In the genomic region with DNA sequence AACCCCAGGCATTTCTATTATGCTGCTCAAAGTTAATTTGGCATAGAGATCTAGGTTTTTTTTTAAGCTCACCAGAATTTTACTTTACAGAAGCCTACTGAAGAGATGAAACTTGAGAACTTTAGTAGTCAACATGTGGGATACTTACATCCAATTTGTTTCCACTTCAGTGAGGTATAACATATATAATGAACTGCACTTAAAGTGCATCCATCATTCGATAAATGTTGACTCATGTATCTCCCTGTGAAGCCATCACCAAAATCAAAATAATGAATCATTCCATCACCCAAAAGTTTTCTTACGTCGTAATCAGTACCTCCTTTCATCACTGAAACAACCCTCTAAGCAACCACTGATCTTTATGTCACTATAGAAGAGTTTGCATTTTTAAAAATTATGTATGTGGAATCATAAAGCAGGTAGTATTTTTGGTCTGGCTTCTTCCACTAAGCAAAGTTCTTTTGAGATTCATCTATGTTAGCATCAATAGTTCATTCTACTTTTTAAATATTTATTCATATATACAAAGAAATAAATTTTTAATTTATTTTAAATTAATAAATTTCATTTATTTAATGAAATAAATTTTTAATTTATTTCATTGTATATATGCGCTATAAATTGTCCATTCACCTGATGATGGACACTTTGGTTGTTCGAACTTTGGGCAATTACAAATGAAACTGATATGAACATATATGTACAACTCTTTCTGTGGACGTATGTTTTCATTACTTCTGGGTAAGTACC, we compare ENCODE assay signal across 8 cellular contexts. TPM values are rescaled to one million over a fixed set of nuclear protein-coding genes. Genes with fewer than 3 reads are reported as not detected.
A peak's percentile ranks its signal among the peaks of the same experiment; 100 is the strongest.
DNase-seq lines count a peak whose midpoint lies in the region; ATAC-seq and TF ChIP-seq lines count a peak whose summit lies in the region.

No MANE protein-coding gene starts in this region.

- H3K9me3 Mint-ChIP-seq in activated T-cell treated with anti-CD3 and anti-CD28 coated beads, Interleukin-2, amount 50 U/mL, for 4 hours: no peaks in the 10 kb centered on the region

- TF ChIP-seq CTCF in ascending aorta (IDR thresholded peaks at IDR 0.05) (no peak), right lobe of liver (IDR thresholded peaks at IDR 0.05) (no peak), tibial artery (IDR thresholded peaks at IDR 0.05) (no peak)

- H3K4me1 ChIP-seq in ascending aorta (peaks cover 4 to 7% of the 10 kb centered on the region in 2 donors), right lobe of liver (peaks cover 0 to 18% (median 0%) of the 10 kb centered on the region in 4 donors), tibial artery (peaks cover 0 to 22% (median 0%) of the 10 kb centered on the region in 4 donors)

- peaks cover 27% of the 10 kb centered on the region for H3K4me1 Mint-ChIP-seq in activated T-cell treated with anti-CD3 and anti-CD28 coated beads, Interleukin-2, amount 50 U/mL, for 4 hours (ENCODE audit: low read depth)

- 82% methylated on average over 6 of the region's 6 CpGs for whole genome bisulfite sequencing in right lobe of liver (ENCODE audit: insufficient coverage, low coverage, low lambda C conversion rate, missing lambda C conversion rate)

- H3K9me3 ChIP-seq in ascending aorta: no peaks in the 10 kb centered on the region
- H3K9me3 ChIP-seq in right lobe of liver: no peaks in the 10 kb centered on the region
- no peaks in the 10 kb centered on the region for H3K9me3 ChIP-seq in tibial artery

- ATAC-seq in activated T-cell treated with anti-CD3 and anti-CD28 coated beads, Interleukin-2, amount 50 U/mL, for 4 hours: peak; percentile 9 to 23
- ATAC-seq in right lobe of liver (no peak), HG03196 (IDR thresholded peaks at IDR 0.05; ENCODE audit: unreplicated experiment) (no peak)

- intact Hi-C loops in ascending aorta (cut with DNase I): loop anchor here (5.0 kb wide), 2 partner anchors 590 to 1320 kb away; a partner anchor contains a TSS
- intact Hi-C loops in right lobe of liver (cut with DNase I): no loop called here
- intact Hi-C loops in tibial artery (cut with DNase I; ENCODE audit: low total_unique reads): no loop called here

- H3K36me3 ChIP-seq in ascending aorta: no peaks in the 10 kb centered on the region
- H3K36me3 ChIP-seq in right lobe of liver: no peaks in the 10 kb centered on the region
- no peaks in the 10 kb centered on the region for H3K36me3 ChIP-seq in tibial artery

- TF ChIP-seq POLR2A in right lobe of liver (IDR thresholded peaks at IDR 0.05): no peak

- DNase-seq in activated T-cell treated with anti-CD3 and anti-CD28 coated beads, Interleukin-2, amount 50 U/mL, for 4 hours: no peak
- no peak for DNase-seq in activated T-cell treated with anti-CD3 and anti-CD28 coated beads for 4 hours
- no peak for DNase-seq in ascending aorta (ENCODE audit: low spot score in 2 of 2)
- DNase-seq in right lobe of liver: no peak
- no peak for DNase-seq in tibial artery
- DNase-seq in iPS-NIHi11 (ENCODE audit: low spot score): no peak
- DNase-seq in NCI-H748 treated with DMSO at 0.1 percent for 48 hours (lab: John Stamatoyannopoulos, UW): no peak

- H3K27me3 ChIP-seq in ascending aorta (no peaks in the 10 kb centered on the region), right lobe of liver (no peaks in the 10 kb centered on the region), tibial artery (no peaks in the 10 kb centered on the region)

- peak overlapping the region; percentile 55 to 94 for H3K4me3 ChIP-seq in ascending aorta
- H3K4me3 ChIP-seq in right lobe of liver: peak overlapping the region; percentile 67 to 85 (median 84)
- H3K4me3 ChIP-seq in tibial artery: peak overlapping the region; percentile 60 to 93

- H3K27me3 Mint-ChIP-seq in activated T-cell treated with anti-CD3 and anti-CD28 coated beads, Interleukin-2, amount 50 U/mL, for 4 hours (ENCODE audit: low read depth): peaks cover 11% of the 10 kb centered on the region

- peak overlapping the region; percentile 82 for H3K4me3 Mint-ChIP-seq in activated T-cell treated with anti-CD3 and anti-CD28 coated beads, Interleukin-2, amount 50 U/mL, for 4 hours

- H3K27ac ChIP-seq in ascending aorta (peak overlapping the region; percentile 98 to 99), right lobe of liver (peak overlapping the region; percentile 88 to 97 (median 96)), tibial artery (peak overlapping the region; percentile 93 to 97)

- H3K36me3 Mint-ChIP-seq in activated T-cell treated with anti-CD3 and anti-CD28 coated beads, Interleukin-2, amount 50 U/mL, for 4 hours (ENCODE audit: insufficient read depth): no peaks in the 10 kb centered on the region

RNA-seq across cellular contexts. Expression of a gene that starts 2.0 kb away (rescaled TPM):
- total RNA-seq in activated T-cell treated with anti-CD3 and anti-CD28 coated beads, Interleukin-2, amount 50 U/mL, for 4 hours: 1 to 10 TPM; 1.5 to 5.6 (median 2.2) TPM
- 18.6 TPM for total RNA-seq in ascending aorta
- 10 to 100 TPM in 5 of 6 experiments, 1 to 10 TPM in 1; 8.6 to 21.1 (median 16.3) TPM for total RNA-seq in right lobe of liver

Comparison
In these comparisons a context has a peak if more than half of its experiments do, and no peak if none do; other contexts are left out.
1. ATAC-seq: peak in activated T-cell treated with anti-CD3 and anti-CD28 coated beads, Interleukin-2, amount 50 U/mL, for 4 hours (2 of 2); none in right lobe of liver (0 of 4) and HG03196 (single experiment).
2. Peak in every context shown above with its lines, with median percentiles within 50 percentile points of each other: H3K27ac ChIP-seq and H3K4me3 ChIP-seq.